In the genomic region with DNA sequence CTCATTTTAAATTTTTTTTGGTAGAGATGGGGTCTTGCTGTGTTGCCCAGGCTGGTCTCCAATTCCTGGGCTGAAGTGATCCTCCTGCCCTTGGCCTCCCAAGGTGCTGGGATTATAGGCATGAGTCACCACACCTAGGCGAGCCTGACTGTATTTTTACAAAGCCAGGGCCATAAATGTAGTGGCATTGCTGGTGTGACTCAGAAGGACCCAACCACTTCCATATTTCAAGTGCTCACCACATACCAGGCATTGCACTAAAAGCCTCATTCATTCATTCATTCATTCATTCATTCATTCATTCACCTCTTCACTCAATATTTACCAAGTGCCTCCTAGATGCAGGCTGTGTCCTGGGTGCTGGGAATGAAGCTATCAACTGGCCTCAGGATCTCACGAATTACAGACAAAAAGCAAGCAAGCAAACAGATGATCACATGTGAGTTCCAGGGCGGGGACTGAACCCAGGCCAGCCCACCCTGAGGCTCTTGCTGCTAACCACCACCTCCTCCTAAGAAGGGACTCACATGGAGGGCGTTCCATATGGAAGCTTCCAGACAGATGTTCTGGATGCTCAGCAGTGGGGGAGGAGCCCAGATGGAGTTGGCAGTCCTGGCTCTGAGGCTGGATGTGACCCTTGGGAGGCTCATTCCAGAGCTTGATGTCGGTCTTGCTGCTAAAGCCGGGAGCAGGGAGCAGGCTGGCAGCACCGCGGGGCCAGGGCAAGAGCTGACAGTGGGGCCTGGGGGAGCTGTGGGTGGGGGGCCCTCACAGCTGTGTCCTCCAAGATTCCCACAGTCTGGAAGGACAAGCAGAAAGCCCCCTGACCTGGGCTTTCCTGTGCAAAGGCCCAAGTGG, we compare ENCODE assay signal across 16 cellular contexts.
DNase-seq lines count a peak whose midpoint lies in the region; ATAC-seq and TF ChIP-seq lines count a peak whose summit lies in the region.
"Had no signal": no experiment of that assay in that cellular context is flagged by ENCODE, and none has a peak within 500 bp of the region (broad histone marks: within the 10 kb centered on the region; RNA-seq: fewer than 3 reads in every experiment).

No MANE protein-coding gene starts in this region.

- 50 to 82% methylated on average over 2 to 8 of the region's 8 CpGs for WGBS in endodermal cell (ENCODE audit: insufficient coverage in 1 of 2, insufficient read length in 1 of 2), 2 experiments

- H3K4me3 ChIP-seq in PC-3 (ENCODE audit: low read length) (no peak overlapping the region), endodermal cell (ENCODE audit: low read length) (no peak overlapping the region)
- H3K4me3 ChIP-seq: gastrocnemius medialis, vagina had no signal

- H3K27ac Mint-ChIP-seq in natural killer cell treated with Interleukin-12 subunit alpha and Interleukin-12 subunit beta and Interleukin-15 and Interleukin-18, amount 100 ng/mL, for 72 hours: no peak overlapping the region
- no peak overlapping the region for H3K27ac Mint-ChIP-seq in natural killer cell
- H3K27ac Mint-ChIP-seq in endodermal cell: no peak overlapping the region
- no peak overlapping the region for H3K27ac Mint-ChIP-seq in activated naive CD4-positive, alpha-beta T cell treated with anti-CD3 and anti-CD28 coated beads, Interleukin-2, amount 50 U/mL, for 72 hours
- H3K27ac Mint-ChIP-seq: activated naive CD8-positive, alpha-beta T cell treated with anti-CD3 and anti-CD28 coated beads for 36 hours; B cell; dendritic cell treated with granulocyte-macrophage colony-stimulating factor and Interleukin-4, amounts not matched to agents 40 ng/mL and 50 ng/mL, for 4 days had no signal

- ATAC-seq in natural killer cell treated with Interleukin-12 subunit alpha and Interleukin-12 subunit beta and Interleukin-15 and Interleukin-18, amount 100 ng/mL, for 72 hours: no peak
- ATAC-seq in natural killer cell: no peak
- peak; percentile 90 for ATAC-seq in PC-3
- ATAC-seq in activated naive CD4-positive, alpha-beta T cell treated with anti-CD3 and anti-CD28 coated beads, Interleukin-2, amount 50 U/mL, for 72 hours: no peak
- ATAC-seq: gastrocnemius medialis had no signal

- CTCF ChIA-PET in PC-3 (lab: Charles Lee): no interaction called here

- H3K27me3 Mint-ChIP-seq in natural killer cell treated with Interleukin-12 subunit alpha and Interleukin-12 subunit beta and Interleukin-15 and Interleukin-18, amount 100 ng/mL, for 72 hours: peaks cover 2 to 5% of the 10 kb centered on the region in 2 donors
- H3K27me3 Mint-ChIP-seq in natural killer cell (ENCODE audit: low read depth in 2 of 2): peaks cover 0 to 8% of the 10 kb centered on the region in 2 donors
- no peaks in the 10 kb centered on the region for H3K27me3 Mint-ChIP-seq in endodermal cell (ENCODE audit: insufficient read depth)
- H3K27me3 Mint-ChIP-seq: B cell had no signal

- H3K27ac ChIP-seq in PC-3 (ENCODE audit: low read length) (peak overlapping the region; percentile 68), endodermal cell (ENCODE audit: low read depth, low read length) (no peak overlapping the region)
- H3K27ac ChIP-seq: gastrocnemius medialis, neutrophil, vagina had no signal

- no peaks in the 10 kb centered on the region for H3K79me2 ChIP-seq in PC-3 (ENCODE audit: low read length)

- peaks cover 38% of the 10 kb centered on the region for H3K4me1 ChIP-seq in PC-3 (ENCODE audit: insufficient read depth, low read length)
- no peaks in the 10 kb centered on the region for H3K4me1 ChIP-seq in endodermal cell (ENCODE audit: control insufficient read depth, insufficient read depth, low read length)
- H3K4me1 ChIP-seq: gastrocnemius medialis, vagina had no signal

- DNase-seq in natural killer cell treated with Interleukin-12 subunit alpha and Interleukin-12 subunit beta and Interleukin-15 and Interleukin-18, amount 100 ng/mL, for 72 hours (ENCODE audit: low spot score): peak; percentile 20
- no peak for DNase-seq in natural killer cell
- peak; percentile 98 for DNase-seq in PC-3
- peak; percentile 70 for DNase-seq in glomerular visceral epithelial cell (ENCODE audit: extremely low spot score)
- no peak for DNase-seq in stimulated activated CD4-positive, alpha-beta T cell treated with anti-CD3 and anti-CD28 coated beads, Interleukin-1b, Interleukin-23, amount 100 ng/mL, for 48 hours
- no peak for DNase-seq in endodermal cell
- no peak for DNase-seq in activated naive CD4-positive, alpha-beta T cell treated with anti-CD3 and anti-CD28 coated beads, Interleukin-2, amount 50 U/mL, for 72 hours (ENCODE audit: low spot score in 2 of 2)
- no peak for DNase-seq in NCI-H2196 (lab: John Stamatoyannopoulos, UW; ENCODE audit: unreplicated experiment)
- DNase-seq: activated naive CD8-positive, alpha-beta T cell treated with anti-CD3 and anti-CD28 coated beads for 36 hours; gastrocnemius medialis; NCI-H1694; stimulated activated CD8-positive, alpha-beta memory T cell treated with anti-CD3 and anti-CD28 coated beads, Interleukin-4, amount 100 ng/mL, for 48 hours had no signal

- no peaks in the 10 kb centered on the region for H3K9me2 ChIP-seq in PC-3 (replicated peaks; ENCODE audit: low read length)

- no peaks in the 10 kb centered on the region for H3K36me3 Mint-ChIP-seq in natural killer cell treated with Interleukin-12 subunit alpha and Interleukin-12 subunit beta and Interleukin-15 and Interleukin-18, amount 100 ng/mL, for 72 hours
- H3K36me3 Mint-ChIP-seq in natural killer cell (no peaks in the 10 kb centered on the region), endodermal cell (ENCODE audit: low read depth) (no peaks in the 10 kb centered on the region)
- no peaks in the 10 kb centered on the region for H3K36me3 Mint-ChIP-seq in activated naive CD4-positive, alpha-beta T cell treated with anti-CD3 and anti-CD28 coated beads, Interleukin-2, amount 50 U/mL, for 72 hours
- H3K36me3 Mint-ChIP-seq: activated naive CD8-positive, alpha-beta T cell treated with anti-CD3 and anti-CD28 coated beads for 36 hours had no signal

- H3K36me3 ChIP-seq in PC-3 (ENCODE audit: low read depth, low read length) (no peaks in the 10 kb centered on the region), endodermal cell (ENCODE audit: control insufficient read depth, insufficient read depth, low read length) (no peaks in the 10 kb centered on the region)
- H3K36me3 ChIP-seq: gastrocnemius medialis, neutrophil, vagina had no signal

- POLR2A ChIA-PET in PC-3 (lab: Charles Lee; ENCODE audit: unreplicated experiment): interaction anchor here (0.6 kb wide), 1 partner anchor 14 kb away, joined by 3 read pairs; no protein-coding TSS in a partner anchor

- H3F3A ChIP-seq in PC-3 (ENCODE audit: low read length, unreplicated experiment): no peaks in the 10 kb centered on the region

- H3K9ac ChIP-seq in PC-3 (ENCODE audit: low read length) (peak overlapping the region; percentile 6; the same call in 1 of the 2 replicates), endodermal cell (ENCODE audit: extremely low read depth, low read length, poor library complexity, severe bottlenecking) (no peak overlapping the region)

- H4K20me1 ChIP-seq in PC-3 (ENCODE audit: low read length): 0 out of 2 replicates have a peak, but pooled peaks cover 4% of the 10 kb centered on the region

- H3K27me3 ChIP-seq in PC-3 (ENCODE audit: low read length) (no peaks in the 10 kb centered on the region), endodermal cell (ENCODE audit: control insufficient read depth, insufficient read depth, low read length, poor library complexity, severe bottlenecking) (no peaks in the 10 kb centered on the region)
- H3K27me3 ChIP-seq: neutrophil, vagina had no signal

- H3K9me3 Mint-ChIP-seq in natural killer cell treated with Interleukin-12 subunit alpha and Interleukin-12 subunit beta and Interleukin-15 and Interleukin-18, amount 100 ng/mL, for 72 hours: no peaks in the 10 kb centered on the region
- H3K9me3 Mint-ChIP-seq in natural killer cell (no peaks in the 10 kb centered on the region), endodermal cell (no peaks in the 10 kb centered on the region)
- H3K9me3 Mint-ChIP-seq in activated naive CD4-positive, alpha-beta T cell treated with anti-CD3 and anti-CD28 coated beads, Interleukin-2, amount 50 U/mL, for 72 hours: no peaks in the 10 kb centered on the region
- H3K9me3 Mint-ChIP-seq: activated naive CD8-positive, alpha-beta T cell treated with anti-CD3 and anti-CD28 coated beads for 36 hours; dendritic cell treated with granulocyte-macrophage colony-stimulating factor and Interleukin-4, amounts not matched to agents 40 ng/mL and 50 ng/mL, for 4 days had no signal

- H3K9me3 ChIP-seq in PC-3 (ENCODE audit: low read length) (no peaks in the 10 kb centered on the region), endodermal cell (ENCODE audit: control insufficient read depth, low read length) (no peaks in the 10 kb centered on the region)
- H3K9me3 ChIP-seq: gastrocnemius medialis, neutrophil, vagina had no signal

- H2AFZ ChIP-seq in PC-3 (ENCODE audit: low read length): no peak overlapping the region

- H3K4me1 Mint-ChIP-seq in natural killer cell treated with Interleukin-12 subunit alpha and Interleukin-12 subunit beta and Interleukin-15 and Interleukin-18, amount 100 ng/mL, for 72 hours (ENCODE audit: low read depth in 2 of 2): no peaks in the 10 kb centered on the region
- H3K4me1 Mint-ChIP-seq in natural killer cell (no peaks in the 10 kb centered on the region), endodermal cell (no peaks in the 10 kb centered on the region)
- H3K4me1 Mint-ChIP-seq: activated naive CD8-positive, alpha-beta T cell treated with anti-CD3 and anti-CD28 coated beads for 36 hours; B cell had no signal

- no peak overlapping the region for H3K4me3 Mint-ChIP-seq in natural killer cell treated with Interleukin-12 subunit alpha and Interleukin-12 subunit beta and Interleukin-15 and Interleukin-18, amount 100 ng/mL, for 72 hours
- H3K4me3 Mint-ChIP-seq in natural killer cell (no peak overlapping the region), endodermal cell (no peak overlapping the region)
- H3K4me3 Mint-ChIP-seq: activated naive CD8-positive, alpha-beta T cell treated with anti-CD3 and anti-CD28 coated beads for 36 hours; B cell; dendritic cell treated with granulocyte-macrophage colony-stimulating factor and Interleukin-4, amounts not matched to agents 40 ng/mL and 50 ng/mL, for 4 days had no signal

- intact Hi-C loops in natural killer cell (cut with micrococcal nuclease): no loop called here
- intact Hi-C loops in PC-3 (cut with micrococcal nuclease): no loop called here

- peak overlapping the region; percentile 57 for H3K4me2 ChIP-seq in PC-3 (ENCODE audit: low read length)

- no peak for TF ChIP-seq CTCF in natural killer cell (IDR thresholded peaks at IDR 0.05)
- no peak for TF ChIP-seq CTCF in PC-3 (conservative IDR thresholded peaks at IDR 0.05; ENCODE audit: low read depth, low read length)
- no peak for TF ChIP-seq CTCF in endodermal cell (conservative IDR thresholded peaks at IDR 0.05)

- BruUV-seq in PC-3 (replicated peaks; lab: Mats Ljungman, UMichigan): no TSS peak

Comparison
In these comparisons a context has a peak if more than half of its experiments do, and no peak if none do; other contexts are left out.
1. DNase-seq: peak in natural killer cell treated with Interleukin-12 subunit alpha and Interleukin-12 subunit beta and Interleukin-15 and Interleukin-18, amount 100 ng/mL, for 72 hours (single experiment), PC-3 (single experiment) and glomerular visceral epithelial cell (single experiment); none in natural killer cell (single experiment), stimulated activated CD4-positive, alpha-beta T cell treated with anti-CD3 and anti-CD28 coated beads, Interleukin-1b, Interleukin-23, amount 100 ng/mL, for 48 hours (single experiment), endodermal cell (single experiment), activated naive CD4-positive, alpha-beta T cell treated with anti-CD3 and anti-CD28 coated beads, Interleukin-2, amount 50 U/mL, for 72 hours (0 of 2) and NCI-H2196 (single experiment).